In the genomic region with DNA sequence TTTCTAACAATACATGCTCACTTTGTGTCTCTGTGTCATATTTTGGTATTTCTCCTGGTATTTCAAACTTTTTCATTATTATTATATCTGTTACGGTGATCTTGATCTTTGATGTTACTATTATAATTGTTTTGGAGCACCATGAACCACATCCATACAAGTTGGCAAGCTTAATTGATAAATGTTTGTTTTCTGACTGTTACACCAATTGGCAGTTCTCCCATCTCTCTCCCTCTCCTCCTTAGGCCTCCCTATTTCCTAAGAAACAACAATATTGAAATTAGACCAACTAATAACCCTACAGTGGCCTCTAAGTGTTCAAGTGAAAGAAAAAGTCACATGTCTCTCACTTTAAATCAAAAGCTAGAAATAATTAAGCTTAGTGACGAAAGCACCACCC, we compare ENCODE assay signal across 17 cellular contexts.
"Had no signal": no experiment of that assay in that cellular context is flagged by ENCODE, and none has a peak within 500 bp of the region (broad histone marks: within the 10 kb centered on the region; RNA-seq: fewer than 3 reads in every experiment).

No MANE protein-coding gene starts in this region.

- H3K4me1 Mint-ChIP-seq: endodermal cell, nephron had no signal

- H3K27ac Mint-ChIP-seq: activated CD8-positive, alpha-beta T cell treated with anti-CD3 and anti-CD28 coated beads for 36 hours; endodermal cell; nephron; stimulated activated effector memory CD8-positive, alpha-beta T cell treated with anti-CD3 and anti-CD28 coated beads, Interleukin-12 subunit alpha, Interleukin-12 subunit beta, amount 100 ng/mL, for 72 hours; T-helper 1 cell treated with Interleukin-12 subunit alpha and Interleukin-12 subunit beta and Interleukin-4 antibody, amounts not matched to agents 30 μg/mL and 1 μg/mL, for 36 hours had no signal

- H3K4me3 Mint-ChIP-seq: activated CD8-positive, alpha-beta T cell treated with anti-CD3 and anti-CD28 coated beads for 36 hours; endodermal cell; nephron; stimulated activated effector memory CD8-positive, alpha-beta T cell treated with anti-CD3 and anti-CD28 coated beads, Interleukin-12 subunit alpha, Interleukin-12 subunit beta, amount 100 ng/mL, for 72 hours; T-helper 1 cell treated with Interleukin-12 subunit alpha and Interleukin-12 subunit beta and Interleukin-4 antibody, amounts not matched to agents 30 μg/mL and 1 μg/mL, for 36 hours had no signal

- H3K27me3 Mint-ChIP-seq: activated CD8-positive, alpha-beta T cell treated with anti-CD3 and anti-CD28 coated beads for 36 hours had no signal

- H3K9me3 Mint-ChIP-seq: activated CD8-positive, alpha-beta T cell treated with anti-CD3 and anti-CD28 coated beads for 36 hours; endodermal cell; nephron; stimulated activated effector memory CD8-positive, alpha-beta T cell treated with anti-CD3 and anti-CD28 coated beads, Interleukin-12 subunit alpha, Interleukin-12 subunit beta, amount 100 ng/mL, for 72 hours; T-helper 1 cell treated with Interleukin-12 subunit alpha and Interleukin-12 subunit beta and Interleukin-4 antibody, amounts not matched to agents 30 μg/mL and 1 μg/mL, for 36 hours had no signal

- DNase-seq: activated CD4-positive, alpha-beta T cell treated with anti-CD3 and anti-CD28 coated beads for 4 hours; activated CD8-positive, alpha-beta memory T cell treated with anti-CD3 and anti-CD28 coated beads, Interleukin-2, amount 50 U/mL, for 4 hours; activated CD8-positive, alpha-beta T cell treated with anti-CD3 and anti-CD28 coated beads for 36 hours; aorta; endodermal cell; erythroblast; foreskin keratinocyte; glutamatergic neuron; hypothalamus; kidney glomerular epithelial cell; lower lobe of right lung; nucleus accumbens; upper lobe of right lung had no signal

- ATAC-seq: activated CD8-positive, alpha-beta T cell treated with anti-CD3 and anti-CD28 coated beads for 36 hours; foreskin keratinocyte; lower lobe of right lung; stimulated activated effector memory CD8-positive, alpha-beta T cell treated with anti-CD3 and anti-CD28 coated beads, Interleukin-12 subunit alpha, Interleukin-12 subunit beta, amount 100 ng/mL, for 72 hours; upper lobe of right lung had no signal

- H3K4me3 ChIP-seq: lower lobe of right lung, thoracic aorta, upper lobe of right lung had no signal
